ENCODE assay signal across 1 cellular context in genomic region chr7:39580150-39580874, GRCh38.
TF ChIP-seq lines count a peak whose summit lies in the region.

No MANE protein-coding gene starts in this region.

TF ChIP-seq in HepG2, 621 proteins besides CTCF, POLR2A, EP300 and RAD21 (continued from another document and continues in another):
- TF ChIP-seq HBP1 (CRISPR knock-in tag; IDR thresholded peaks at IDR 0.05; ENCODE audit: low read depth) (no peak), ZNF687 (CRISPR knock-in tag; IDR thresholded peaks at IDR 0.05) (no peak), NFYC (CRISPR knock-in tag; IDR thresholded peaks at IDR 0.05) (no peak), ZC3H4 (CRISPR knock-in tag; IDR thresholded peaks at IDR 0.05; ENCODE audit: borderline replicate concordance) (no peak), ZBTB2 (CRISPR knock-in tag; IDR thresholded peaks at IDR 0.05; ENCODE audit: low read depth) (no peak), ZNF788 (CRISPR knock-in tag; IDR thresholded peaks at IDR 0.05; ENCODE audit: borderline replicate concordance) (no peak), EEA1 (CRISPR knock-in tag; IDR thresholded peaks at IDR 0.05; ENCODE audit: borderline replicate concordance) (no peak), ZNF563 (CRISPR knock-in tag; IDR thresholded peaks at IDR 0.05) (no peak), GTF2F1 (IDR thresholded peaks at IDR 0.05; ENCODE audit: low read length) (no peak), XBP1 (CRISPR knock-in tag; IDR thresholded peaks at IDR 0.05) (no peak), THAP11 (CRISPR knock-in tag; IDR thresholded peaks at IDR 0.05) (peak; percentile 45; the same call in 1 of the 2 replicates), NFAT5 (CRISPR knock-in tag; IDR thresholded peaks at IDR 0.05) (no peak), TERF1 (CRISPR knock-in tag; IDR thresholded peaks at IDR 0.05) (no peak), ZNF766 (CRISPR knock-in tag; IDR thresholded peaks at IDR 0.05; ENCODE audit: borderline replicate concordance) (no peak), ZNF580 (CRISPR knock-in tag; IDR thresholded peaks at IDR 0.05; ENCODE audit: borderline replicate concordance, low read depth) (peak; percentile 43; the same call in 1 of the 2 replicates), DBP (CRISPR knock-in tag; IDR thresholded peaks at IDR 0.05; ENCODE audit: not compliant biosample characterization) (no peak), PHF8 (CRISPR knock-in tag; IDR thresholded peaks at IDR 0.05) (no peak), RARA (CRISPR knock-in tag; IDR thresholded peaks at IDR 0.05) (no peak; the same call in 1 of the 2 replicates), TEAD2 (CRISPR knock-in tag; IDR thresholded peaks at IDR 0.05) (no peak), CEBPZ (IDR thresholded peaks at IDR 0.05; ENCODE audit: low read length) (no peak), PBX2 (CRISPR knock-in tag; IDR thresholded peaks at IDR 0.05) (no peak), SP5 (CRISPR knock-in tag; IDR thresholded peaks at IDR 0.05; ENCODE audit: borderline replicate concordance, low read depth) (no peak), CHCHD3 (CRISPR knock-in tag; IDR thresholded peaks at IDR 0.05) (no peak), SSRP1 (CRISPR knock-in tag; IDR thresholded peaks at IDR 0.05) (0 out of 2 replicates have a peak, but pooled peaks have one; percentile 73), ZNF552 (CRISPR knock-in tag; IDR thresholded peaks at IDR 0.05; ENCODE audit: borderline replicate concordance) (no peak), KLF12 (CRISPR knock-in tag; IDR thresholded peaks at IDR 0.05; ENCODE audit: borderline replicate concordance) (no peak), MAFK (conservative IDR thresholded peaks at IDR 0.05 in 1 of 2, IDR thresholded peaks at IDR 0.05 in 1 of 2; ENCODE audit: low read length in 2 of 2) (no peak), PCBP1 (IDR thresholded peaks at IDR 0.05; ENCODE audit: borderline replicate concordance, low read depth, low read length) (no peak), ZNF292 (CRISPR knock-in tag; IDR thresholded peaks at IDR 0.05; ENCODE audit: borderline replicate concordance, low read depth) (no peak), ZNF329 (CRISPR knock-in tag; IDR thresholded peaks at IDR 0.05; ENCODE audit: low read depth) (no peak), NFIC (IDR thresholded peaks at IDR 0.05; ENCODE audit: low read length) (no peak), ZNF263 (CRISPR knock-in tag; IDR thresholded peaks at IDR 0.05) (no peak), KLF6 (CRISPR knock-in tag; IDR thresholded peaks at IDR 0.05) (no peak), ZNF382 (CRISPR knock-in tag; IDR thresholded peaks at IDR 0.05; ENCODE audit: borderline replicate concordance) (no peak), ZNF709 (CRISPR knock-in tag; IDR thresholded peaks at IDR 0.05) (no peak), ZSCAN21 (CRISPR knock-in tag; IDR thresholded peaks at IDR 0.05; ENCODE audit: borderline replicate concordance) (no peak), SP4 (CRISPR knock-in tag; IDR thresholded peaks at IDR 0.05) (no peak), TGIF2 (CRISPR knock-in tag; IDR thresholded peaks at IDR 0.05) (no peak)
